In the genomic region with DNA sequence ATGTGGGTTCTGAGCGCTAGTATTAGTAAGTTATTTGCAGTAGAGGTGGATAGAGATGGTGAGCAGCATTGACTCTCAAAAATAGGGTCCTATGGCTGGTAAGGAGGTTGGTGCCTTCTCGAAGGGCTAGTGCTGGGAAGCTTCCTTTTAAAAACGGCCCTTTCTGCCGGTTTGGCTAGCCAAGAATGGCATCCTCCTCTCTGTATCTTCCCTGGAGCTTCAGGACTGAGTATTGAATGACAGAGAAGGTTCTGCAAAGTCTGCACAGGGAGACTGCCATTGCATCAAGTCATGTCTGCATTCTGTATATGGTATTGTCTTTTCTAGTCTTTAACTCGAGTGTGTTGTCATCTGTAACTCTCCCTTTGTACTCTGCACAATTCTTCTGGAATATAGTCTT, we compare ENCODE assay signal across 2 cellular contexts.
TF ChIP-seq lines count a peak whose summit lies in the region.

No MANE protein-coding gene starts in this region.

TF ChIP-seq in endothelial cell of umbilical vein, 7 proteins besides CTCF, POLR2A, EP300 and RAD21 (continued from another document):
- TF ChIP-seq, protein P1, sequence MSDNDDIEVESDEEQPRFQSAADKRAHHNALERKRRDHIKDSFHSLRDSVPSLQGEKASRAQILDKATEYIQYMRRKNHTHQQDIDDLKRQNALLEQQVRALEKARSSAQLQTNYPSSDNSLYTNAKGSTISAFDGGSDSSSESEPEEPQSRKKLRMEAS (IDR thresholded peaks at IDR 0.05; ENCODE audit: insufficient read depth, insufficient read length): no peak
- TF ChIP-seq GATA2 (IDR thresholded peaks at IDR 0.05; ENCODE audit: insufficient read depth, insufficient read length, low read depth, low read length) (no peak), MYC (IDR thresholded peaks at IDR 0.05; ENCODE audit: low read depth, low read length) (no peak), EZH2 (IDR thresholded peaks at IDR 0.05; ENCODE audit: borderline replicate concordance, low read depth, low read length, severe bottlenecking) (no peak), FOS (IDR thresholded peaks at IDR 0.05; ENCODE audit: borderline replicate concordance, insufficient read depth, low read length) (no peak), POLR2AphosphoS5 (IDR thresholded peaks at IDR 0.05; ENCODE audit: insufficient read depth, low read depth, low read length) (no peak)

TF ChIP-seq in SK-N-SH treated with all-trans-retinoic acid at 6 μM for 48 hours, 23 proteins besides CTCF, POLR2A, EP300 and RAD21 (continued from another document):
- TF ChIP-seq, protein P2, sequence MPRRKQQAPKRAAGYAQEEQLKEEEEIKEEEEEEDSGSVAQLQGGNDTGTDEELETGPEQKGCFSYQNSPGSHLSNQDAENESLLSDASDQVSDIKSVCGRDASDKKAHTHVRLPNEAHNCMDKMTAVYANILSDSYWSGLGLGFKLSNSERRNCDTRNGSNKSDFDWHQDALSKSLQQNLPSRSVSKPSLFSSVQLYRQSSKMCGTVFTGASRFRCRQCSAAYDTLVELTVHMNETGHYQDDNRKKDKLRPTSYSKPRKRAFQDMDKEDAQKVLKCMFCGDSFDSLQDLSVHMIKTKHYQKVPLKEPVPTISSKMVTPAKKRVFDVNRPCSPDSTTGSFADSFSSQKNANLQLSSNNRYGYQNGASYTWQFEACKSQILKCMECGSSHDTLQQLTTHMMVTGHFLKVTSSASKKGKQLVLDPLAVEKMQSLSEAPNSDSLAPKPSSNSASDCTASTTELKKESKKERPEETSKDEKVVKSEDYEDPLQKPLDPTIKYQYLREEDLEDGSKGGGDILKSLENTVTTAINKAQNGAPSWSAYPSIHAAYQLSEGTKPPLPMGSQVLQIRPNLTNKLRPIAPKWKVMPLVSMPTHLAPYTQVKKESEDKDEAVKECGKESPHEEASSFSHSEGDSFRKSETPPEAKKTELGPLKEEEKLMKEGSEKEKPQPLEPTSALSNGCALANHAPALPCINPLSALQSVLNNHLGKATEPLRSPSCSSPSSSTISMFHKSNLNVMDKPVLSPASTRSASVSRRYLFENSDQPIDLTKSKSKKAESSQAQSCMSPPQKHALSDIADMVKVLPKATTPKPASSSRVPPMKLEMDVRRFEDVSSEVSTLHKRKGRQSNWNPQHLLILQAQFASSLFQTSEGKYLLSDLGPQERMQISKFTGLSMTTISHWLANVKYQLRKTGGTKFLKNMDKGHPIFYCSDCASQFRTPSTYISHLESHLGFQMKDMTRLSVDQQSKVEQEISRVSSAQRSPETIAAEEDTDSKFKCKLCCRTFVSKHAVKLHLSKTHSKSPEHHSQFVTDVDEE (CRISPR knock-in tag; IDR thresholded peaks at IDR 0.05): no peak
- no peak for TF ChIP-seq ZNF8 (CRISPR knock-in tag; IDR thresholded peaks at IDR 0.05)
